Comparison of ENCODE assay signal across 32 cellular contexts in the genomic region with DNA sequence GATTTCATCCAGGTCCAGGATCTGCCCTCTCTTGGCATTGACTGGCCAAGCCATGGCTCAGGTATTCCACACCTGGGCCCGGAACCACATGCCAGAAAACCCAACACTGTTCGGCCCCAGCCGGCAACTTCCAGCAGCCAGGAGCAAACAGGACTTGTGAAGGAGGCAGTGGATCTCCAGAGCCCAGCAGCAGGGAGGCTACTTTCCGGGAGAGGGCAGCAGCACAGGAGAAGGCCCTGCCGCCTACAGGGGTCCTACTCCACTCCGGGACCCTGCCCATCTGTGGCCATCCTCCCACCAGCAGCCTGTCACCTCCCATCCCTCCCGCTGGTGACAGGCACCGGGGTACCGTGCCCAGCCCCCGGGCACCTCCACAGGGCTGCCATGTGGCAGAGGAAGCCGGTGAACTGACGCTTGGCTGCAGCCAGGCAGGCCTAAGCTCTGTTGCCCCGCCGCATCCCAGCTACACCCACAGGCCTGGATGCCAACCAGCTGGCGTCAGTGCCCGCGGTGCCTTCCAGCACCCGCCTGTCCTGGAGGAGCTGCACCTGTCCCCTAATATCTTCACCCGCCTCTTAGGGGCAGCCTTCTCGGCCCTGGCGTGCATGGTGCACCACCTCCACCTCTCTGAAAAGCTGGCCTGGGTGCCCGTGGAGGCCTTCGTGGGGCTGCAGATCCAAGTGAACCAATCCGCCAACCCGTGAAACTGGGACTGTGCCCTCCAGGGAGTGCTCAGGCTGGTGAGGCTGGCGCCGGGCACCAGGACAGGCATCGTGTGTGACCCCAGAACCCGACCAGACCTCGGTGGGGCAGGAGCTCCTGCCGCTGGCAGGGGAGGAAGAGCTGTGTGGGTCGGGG. TPM values are rescaled to one million over a fixed set of nuclear protein-coding genes. Genes with fewer than 3 reads are reported as not detected.
DNase-seq lines count a peak whose midpoint lies in the region; ATAC-seq and TF ChIP-seq lines count a peak whose summit lies in the region.
"Had no signal": no experiment of that assay in that cellular context is flagged by ENCODE, and none has a peak within 500 bp of the region (broad histone marks: within the 10 kb centered on the region; RNA-seq: fewer than 3 reads in every experiment).

No MANE protein-coding gene starts in this region.

- DNase-seq in G401 (ENCODE audit: low spot score) (peak; percentile 73), hepatocyte (ENCODE audit: low spot score) (no peak), T-helper 1 cell (no peak), NCI-H2107 treated with DMSO at 0.1 percent for 48 hours (lab: John Stamatoyannopoulos, UW; ENCODE audit: unreplicated experiment) (no peak), cortex of kidney (lab: John Stamatoyannopoulos, UW) (no peak)
- no peak for DNase-seq in stimulated activated effector memory CD8-positive, alpha-beta T cell treated with anti-CD3 and anti-CD28 coated beads, Interleukin-12 subunit alpha, Interleukin-12 subunit beta, amount 100 ng/mL, for 72 hours (ENCODE audit: low spot score in 2 of 2)
- DNase-seq: activated CD4-positive, alpha-beta memory T cell treated with anti-CD3 and anti-CD28 coated beads for 36 hours; activated CD4-positive, alpha-beta T cell treated with anti-CD3 and anti-CD28 coated beads for 1 hour; activated CD8-positive, alpha-beta memory T cell treated with anti-CD3 and anti-CD28 coated beads, Interleukin-2, amount 50 U/mL, for 4 hours; activated naive CD4-positive, alpha-beta T cell treated with anti-CD3 and anti-CD28 coated beads, Interleukin-2, amount 50 U/mL, for 16 hours; anterior cingulate cortex; DMS53; foreskin fibroblast; HCEC 1CT; islet precursor cell; left lung; mesendoderm; NCI-H1694; NCI-H446 treated with DMSO at 0.1 percent for 48 hours; NCI-H774; right lobe of liver; stimulated activated CD4-positive, alpha-beta T cell treated with anti-CD3 and anti-CD28 coated beads, Interleukin-4, amount 100 ng/mL, for 1 hour; T-helper 17 cell; tibial artery had no signal

- TF ChIP-seq CTCF in HEK293 (tag by site-specific recombination; IDR thresholded peaks at IDR 0.05): no peak
- no peak for TF ChIP-seq CTCF in hepatocyte (IDR thresholded peaks at IDR 0.05; ENCODE audit: poor library complexity)

- POLR2A ChIA-PET in HEK293 (lab: Yijun Ruan, JAX): no interaction called here

- H3K4me2 ChIP-seq in hepatocyte: no peak overlapping the region
- H3K4me2 ChIP-seq: BLaER1 treated with 17β-estradiol and CSF1 and Interleukin-3, amounts not matched to agents 10 nM and 100 nM had no signal

- no peak overlapping the region for H3K4me3 Mint-ChIP-seq in stimulated activated effector memory CD8-positive, alpha-beta T cell treated with anti-CD3 and anti-CD28 coated beads, Interleukin-12 subunit alpha, Interleukin-12 subunit beta, amount 100 ng/mL, for 72 hours
- H3K4me3 Mint-ChIP-seq: activated CD4-positive, alpha-beta memory T cell treated with anti-CD3 and anti-CD28 coated beads for 36 hours; dendritic cell treated with granulocyte-macrophage colony-stimulating factor and Interleukin-4, amounts not matched to agents 40 ng/mL and 50 ng/mL, for 4 days; IgD-negative memory B cell had no signal

- no peak overlapping the region for H3K27ac Mint-ChIP-seq in stimulated activated effector memory CD8-positive, alpha-beta T cell treated with anti-CD3 and anti-CD28 coated beads, Interleukin-12 subunit alpha, Interleukin-12 subunit beta, amount 100 ng/mL, for 72 hours
- H3K27ac Mint-ChIP-seq: activated CD4-positive, alpha-beta memory T cell treated with anti-CD3 and anti-CD28 coated beads for 36 hours; dendritic cell treated with granulocyte-macrophage colony-stimulating factor and Interleukin-4, amounts not matched to agents 40 ng/mL and 50 ng/mL, for 4 days; T-helper 17 cell had no signal

- no peaks in the 10 kb centered on the region for H3K9me2 ChIP-seq in hepatocyte (replicated peaks; ENCODE audit: insufficient read depth)

- H3K27ac ChIP-seq in HEK293 (ENCODE audit: extremely low read depth, low read depth, low read length): no peak overlapping the region
- peak overlapping the region; percentile 77 for H3K27ac ChIP-seq in hepatocyte
- H3K27ac ChIP-seq: BLaER1 treated with 17β-estradiol and CSF1 and Interleukin-3, amounts not matched to agents 10 nM and 100 nM; esophagus muscularis mucosa; left lung; neutrophil; right lobe of liver; RWPE1; SK-N-MC; tibial artery had no signal

- H3K4me1 Mint-ChIP-seq in stimulated activated effector memory CD8-positive, alpha-beta T cell treated with anti-CD3 and anti-CD28 coated beads, Interleukin-12 subunit alpha, Interleukin-12 subunit beta, amount 100 ng/mL, for 72 hours: no peaks in the 10 kb centered on the region

- in situ Hi-C loops in G401 (cut with HindIII; ENCODE audit: low sequenced_read_pairs): no loop called here

- CTCF ChIA-PET in HEK293 (lab: Yijun Ruan, JAX): interaction anchor here (1.7 kb wide), 1 partner anchor 51 kb away, joined by 5 read pairs; no protein-coding TSS in a partner anchor

- H2AFZ ChIP-seq in hepatocyte: no peak overlapping the region

- no peaks in the 10 kb centered on the region for H3K9me3 ChIP-seq in HEK293 (ENCODE audit: control insufficient read depth, insufficient read depth, low read depth, low read length)
- no peaks in the 10 kb centered on the region for H3K9me3 ChIP-seq in hepatocyte (ENCODE audit: low read depth)
- H3K9me3 ChIP-seq: esophagus muscularis mucosa, left lung, neutrophil, right lobe of liver, tibial artery had no signal

- no peaks in the 10 kb centered on the region for H3K27me3 ChIP-seq in hepatocyte
- H3K27me3 ChIP-seq: BLaER1 treated with 17β-estradiol and CSF1 and Interleukin-3, amounts not matched to agents 10 nM and 100 nM; esophagus muscularis mucosa; left lung; neutrophil; right lobe of liver had no signal

- H3K4me1 ChIP-seq in HEK293 (ENCODE audit: control insufficient read depth, insufficient read depth, low read length) (no peaks in the 10 kb centered on the region), hepatocyte (ENCODE audit: insufficient read depth) (peaks cover 5% of the 10 kb centered on the region)
- H3K4me1 ChIP-seq: esophagus muscularis mucosa, left lung, tibial artery had no signal

- ATAC-seq in stimulated activated effector memory CD8-positive, alpha-beta T cell treated with anti-CD3 and anti-CD28 coated beads, Interleukin-12 subunit alpha, Interleukin-12 subunit beta, amount 100 ng/mL, for 72 hours: peak; percentile 19
- ATAC-seq: left lung, T-helper 17 cell had no signal

- H3K9me3 Mint-ChIP-seq in stimulated activated effector memory CD8-positive, alpha-beta T cell treated with anti-CD3 and anti-CD28 coated beads, Interleukin-12 subunit alpha, Interleukin-12 subunit beta, amount 100 ng/mL, for 72 hours: no peaks in the 10 kb centered on the region
- H3K9me3 Mint-ChIP-seq: activated CD4-positive, alpha-beta memory T cell treated with anti-CD3 and anti-CD28 coated beads for 36 hours; dendritic cell treated with granulocyte-macrophage colony-stimulating factor and Interleukin-4, amounts not matched to agents 40 ng/mL and 50 ng/mL, for 4 days had no signal

- H3K36me3 Mint-ChIP-seq in stimulated activated effector memory CD8-positive, alpha-beta T cell treated with anti-CD3 and anti-CD28 coated beads, Interleukin-12 subunit alpha, Interleukin-12 subunit beta, amount 100 ng/mL, for 72 hours: no peaks in the 10 kb centered on the region
- H3K36me3 Mint-ChIP-seq: activated CD4-positive, alpha-beta memory T cell treated with anti-CD3 and anti-CD28 coated beads for 36 hours; IgD-negative memory B cell had no signal

- 96% methylated on average over 32 of the region's 32 CpGs for WGBS in hepatocyte (ENCODE audit: low lambda C conversion rate, missing lambda C conversion rate)

- H3K79me2 ChIP-seq in hepatocyte: no peaks in the 10 kb centered on the region

- H3K4me3 ChIP-seq in HEK293 (ENCODE audit: low read depth, low read length): no peak overlapping the region
- H3K4me3 ChIP-seq in hepatocyte: no peak overlapping the region
- H3K4me3 ChIP-seq: BLaER1 treated with 17β-estradiol and CSF1 and Interleukin-3, amounts not matched to agents 10 nM and 100 nM; esophagus muscularis mucosa; left lung; right lobe of liver; SK-N-MC; tibial artery had no signal

- H4K20me1 ChIP-seq in hepatocyte (ENCODE audit: insufficient read depth, poor library complexity, severe bottlenecking): no peaks in the 10 kb centered on the region
- H4K20me1 ChIP-seq: BLaER1 treated with 17β-estradiol and CSF1 and Interleukin-3, amounts not matched to agents 10 nM and 100 nM had no signal

- H3K36me3 ChIP-seq in HEK293 (ENCODE audit: control insufficient read depth in 2 of 2, insufficient read depth in 1 of 2, low read length in 2 of 2) (no peaks in the 10 kb centered on the region), hepatocyte (replicated peaks; ENCODE audit: insufficient read depth, low read depth) (no peaks in the 10 kb centered on the region)
- H3K36me3 ChIP-seq: BLaER1 treated with 17β-estradiol and CSF1 and Interleukin-3, amounts not matched to agents 10 nM and 100 nM; esophagus muscularis mucosa; left lung; neutrophil; right lobe of liver; tibial artery had no signal

TF ChIP-seq in HEK293, 187 proteins besides CTCF, POLR2A, EP300 and RAD21:
- TF ChIP-seq ZIC2 (tag by site-specific recombination; IDR thresholded peaks at IDR 0.05) (0 out of 2 replicates have a peak, but pooled peaks have one; percentile 19), ZNF585B (tag by site-specific recombination; IDR thresholded peaks at IDR 0.05) (no peak)

RNA-seq across cellular contexts. Expression of a gene that starts 18.9 kb away (rescaled TPM):
- 35.1 and 58.0 TPM in 2 replicates for total RNA-seq in G401 (2014; rRNA removed; shearing (Covaris generic))
- 62.4 and 67.3 TPM in 2 replicates for total RNA-seq in hepatocyte
- polyA plus RNA-seq in hepatocyte: 52.7 and 54.3 TPM in 2 replicates
